In genomic region chr6:101397199-101397598, GRCh38 we compare ENCODE assay signal across 10 cellular contexts. TPM values are rescaled to one million over a fixed set of nuclear protein-coding genes. Genes with fewer than 3 reads are reported as not detected.
DNase-seq lines count a peak whose midpoint lies in the region; ATAC-seq, FAIRE-seq and TF ChIP-seq lines count a peak whose summit lies in the region.
"Had no signal": no experiment of that assay in that cellular context is flagged by ENCODE, and none has a peak within 500 bp of the region (broad histone marks: within the 10 kb centered on the region; RNA-seq: fewer than 3 reads in every experiment).

No MANE protein-coding gene starts in this region.

- ATAC-seq in A549 (no peak), upper lobe of left lung (ENCODE audit: low FRiP score in 2 of 2) (no peak), HG03108 (IDR thresholded peaks at IDR 0.05; ENCODE audit: unreplicated experiment) (no peak), GM21717 (IDR thresholded peaks at IDR 0.05; ENCODE audit: unreplicated experiment) (no peak)

- no peak overlapping the region for H3K4me2 ChIP-seq in A549

- H3K36me3 ChIP-seq in H7 (replicated peaks; ENCODE audit: control insufficient read depth, insufficient read depth, low read length) (no peaks in the 10 kb centered on the region), upper lobe of left lung (no peaks in the 10 kb centered on the region)

- POLR2A ChIA-PET in A549 (lab: Yijun Ruan, JAX), result no interaction called here

- DNase-seq in A549 (ENCODE audit: low read depth in 1 of 2, low spot score in 1 of 2), result peak in 1 of 2 experiments; percentile 30
- peak; percentile 65 for DNase-seq in H7
- peak; percentile 48 to 75 for DNase-seq in NCI-H526 (lab: John Stamatoyannopoulos, UW)
- DNase-seq in cerebellum (ENCODE audit: low spot score), result peak; percentile 76
- no peak for DNase-seq in upper lobe of left lung
- DNase-seq in DMS79 treated with DMSO at 0.1 percent for 48 hours (lab: John Stamatoyannopoulos, UW), result no peak

- TF ChIP-seq POLR2A in A549 (IDR thresholded peaks at IDR 0.05; ENCODE audit: low read length), result no peak
- no peak for TF ChIP-seq POLR2A in upper lobe of left lung (IDR thresholded peaks at IDR 0.05)

- peaks cover 73% of the 10 kb centered on the region for H3K27me3 ChIP-seq in H7 (ENCODE audit: control insufficient read depth, insufficient read depth, low read length)
- peaks cover 0 to 29% (median 13%) of the 10 kb centered on the region in 4 donors for H3K27me3 ChIP-seq in upper lobe of left lung

- no peak overlapping the region for H3K4me3 ChIP-seq in A549
- no peak overlapping the region for H3K4me3 ChIP-seq in H7 (ENCODE audit: insufficient read depth, low read depth, low read length)
- no peak overlapping the region for H3K4me3 ChIP-seq in upper lobe of left lung

- H3K27ac ChIP-seq in A549, result no peak overlapping the region
- H3K27ac ChIP-seq in upper lobe of left lung, result no peak overlapping the region

- no peaks in the 10 kb centered on the region for H3K9me3 ChIP-seq in A549
- no peaks in the 10 kb centered on the region for H3K9me3 ChIP-seq in upper lobe of left lung
- H3K9me3 ChIP-seq: Caco-2 had no signal

- H3K4me1 ChIP-seq in A549, result 0 out of 3 replicates have a peak, but pooled peaks cover 4% of the 10 kb centered on the region
- H3K4me1 ChIP-seq in upper lobe of left lung, result peaks cover 0 to 18% (median 7%) of the 10 kb centered on the region in 4 donors
- H3K4me1 ChIP-seq: Caco-2 had no signal

- CTCF ChIA-PET in A549 (lab: Yijun Ruan, JAX), result no interaction called here

- peak; percentile 17; the same call in 1 of the 3 replicates for TF ChIP-seq CTCF in A549 (IDR thresholded peaks at IDR 0.05)
- no peak for TF ChIP-seq CTCF in upper lobe of left lung (IDR thresholded peaks at IDR 0.05)

- no peak for FAIRE-seq in A549 (lab: Jason Lieb, UNC)

- under 1% methylated on average over 4 of the region's 4 CpGs for WGBS in A549 (ENCODE audit: missing lambda C conversion rate)
- 9 to 10% methylated on average over 4 of the region's 4 CpGs for WGBS in upper lobe of left lung, 2 donors

- no peak for TF ChIP-seq EP300 in A549 (IDR thresholded peaks at IDR 0.05)
- no peak for TF ChIP-seq EP300 in upper lobe of left lung (IDR thresholded peaks at IDR 0.05)

- TF ChIP-seq RAD21 in A549 (conservative IDR thresholded peaks at IDR 0.05 in 1 of 2, IDR thresholded peaks at IDR 0.05 in 1 of 2), result peak in 1 of 2 experiments; percentile 41; a peak in 3 of 5 replicates

TF ChIP-seq in A549, 52 proteins besides CTCF, POLR2A, EP300 and RAD21:
- TF ChIP-seq EHF (CRISPR knock-in tag; IDR thresholded peaks at IDR 0.05), result no peak
- TF ChIP-seq KDM5A (IDR thresholded peaks at IDR 0.05), result no peak
- TF ChIP-seq CHD4 (IDR thresholded peaks at IDR 0.05; ENCODE audit: borderline replicate concordance), result no peak
- no peak for TF ChIP-seq BHLHE40 (IDR thresholded peaks at IDR 0.05; ENCODE audit: low read depth, low read length)
- TF ChIP-seq RARB (CRISPR knock-in tag; IDR thresholded peaks at IDR 0.05), result no peak
- TF ChIP-seq KDM1A (IDR thresholded peaks at IDR 0.05; ENCODE audit: low read depth), result no peak
- no peak for TF ChIP-seq HDAC2 (IDR thresholded peaks at IDR 0.05)
- TF ChIP-seq SMC3 (IDR thresholded peaks at IDR 0.05), result no peak
- TF ChIP-seq HEYL (CRISPR knock-in tag; IDR thresholded peaks at IDR 0.05), result no peak
- no peak for TF ChIP-seq NFE2L2 (conservative IDR thresholded peaks at IDR 0.05; ENCODE audit: low read length)

RNA-seq across cellular contexts. Expression of gene GRIK2, which starts 3.7 kb away (rescaled TPM):
- polyA plus RNA-seq in A549 (2011; rRNA removed) (0.56 and 0.63 TPM in 2 replicates), A549 (2017; fragmentation: RNase III; extraction: RNeasy Plus Mini Kit Qiagen cat#74134 plus additional on column Dnase treatment) (0.51 to 0.65 TPM (median 0.55 TPM) in 3 replicates)
- polyA plus RNA-seq in A549 (2012; cell fraction: cytosol; rRNA removed), result 0.07 and 0.08 TPM in 2 replicates
- 0.06 and 0.10 TPM in 2 replicates for polyA plus RNA-seq in A549 (2012; cell fraction: nucleus; rRNA removed)
- 1.3 and 1.4 TPM in 2 replicates for polyA minus RNA-seq in A549 (2011; rRNA and poly(A)+ RNA removed)
- total RNA-seq in H7 (2014; rRNA removed; shearing (Covaris generic)), result 0.76 and 1.2 TPM in 2 replicates
- total RNA-seq in cerebellum (321 TPM), upper lobe of left lung (1 to 10 TPM in 1 of 6 donors, under 1 TPM in 3, not detected in 2; 0.07 to 1.2 (median 0.50) TPM)
- total RNA-seq: activated CD8-positive, alpha-beta memory T cell treated with anti-CD3 and anti-CD28 coated beads for 36 hours had no signal

Comparison
In these comparisons a context has a peak if more than half of its experiments do, and no peak if none do; other contexts are left out.
1. DNase-seq: peak in H7 (single experiment), NCI-H526 (2 of 2) and cerebellum (single experiment); none in upper lobe of left lung (0 of 2) and DMS79 treated with DMSO at 0.1 percent for 48 hours (single experiment).
2. RNA of gene GRIK2, which starts 3.7 kb away (total RNA-seq): 321 TPM in cerebellum (single experiment); 0.76 to 1.2 TPM in H7 and 0.07 to 1.2 TPM in upper lobe of left lung; every median in the first group is over 100 times any median in the second.